In genomic region chr1:216723274-216723780, GRCh38 we compare ENCODE assay signal across 9 cellular contexts. TPM values are rescaled to one million over a fixed set of nuclear protein-coding genes. Genes with fewer than 3 reads are reported as not detected.
DNase-seq lines count a peak whose midpoint lies in the region; ATAC-seq and TF ChIP-seq lines count a peak whose summit lies in the region.
"Had no signal": no experiment of that assay in that cellular context is flagged by ENCODE, and none has a peak within 500 bp of the region (broad histone marks: within the 10 kb centered on the region; RNA-seq: fewer than 3 reads in every experiment).

Gene ESRRG, minus strand, starts transcription at chr1:216723429. Its CDS starts 130 bp downstream, at chr1:216723299.

- H3K4me3 Mint-ChIP-seq in WTC11: peak within 1 kb of the TSS; percentile 86
- no peak within 1 kb of the TSS for H3K4me3 Mint-ChIP-seq in effector memory CD8-positive, alpha-beta T cell
- H3K4me3 Mint-ChIP-seq: activated B cell treated with CpG ODN at 0.5 μM for 24 hours had no signal

- ATAC-seq in WTC11 (peak; percentile 100), HG02840 (IDR thresholded peaks at IDR 0.05; ENCODE audit: low FRiP score, unreplicated experiment) (no peak)
- ATAC-seq in effector memory CD8-positive, alpha-beta T cell (replicated peaks): no peak

- H3K36me3 Mint-ChIP-seq in WTC11: no peaks in the 10 kb centered on the region
- no peaks in the 10 kb centered on the region for H3K36me3 Mint-ChIP-seq in effector memory CD8-positive, alpha-beta T cell (ENCODE audit: insufficient read depth)

- TF ChIP-seq CTCF in AG09309 (IDR thresholded peaks at IDR 0.05; ENCODE audit: control insufficient read depth, insufficient read depth, low read depth, low read length, missing control alignments): no peak
- no peak for TF ChIP-seq CTCF in WTC11 (IDR thresholded peaks at IDR 0.05)

- H3K4me1 Mint-ChIP-seq in WTC11: peaks cover 8% of the 10 kb centered on the region
- H3K4me1 Mint-ChIP-seq in effector memory CD8-positive, alpha-beta T cell (ENCODE audit: low read depth in 2 of 2): no peaks in the 10 kb centered on the region
- H3K4me1 Mint-ChIP-seq: activated B cell treated with CpG ODN at 0.5 μM for 24 hours had no signal

- H3K9me3 ChIP-seq in iPS-18c (ENCODE audit: control insufficient read depth, insufficient read depth, low read length): no peaks in the 10 kb centered on the region

- H3K27ac Mint-ChIP-seq in WTC11: peak within 1 kb of the TSS; percentile 76; the same call in 1 of the 2 replicates
- H3K27ac Mint-ChIP-seq in effector memory CD8-positive, alpha-beta T cell: no peak within 1 kb of the TSS
- H3K27ac Mint-ChIP-seq: activated B cell treated with CpG ODN at 0.5 μM for 24 hours had no signal

- H3K9me3 Mint-ChIP-seq in WTC11: no peaks in the 10 kb centered on the region
- H3K9me3 Mint-ChIP-seq in effector memory CD8-positive, alpha-beta T cell: peaks cover 0 to 6% of the 10 kb centered on the region in 2 donors
- H3K9me3 Mint-ChIP-seq: activated B cell treated with CpG ODN at 0.5 μM for 24 hours had no signal

- peaks cover 3% of the 10 kb centered on the region; the same call in 1 of the 2 replicates for H3K27me3 Mint-ChIP-seq in WTC11 (ENCODE audit: low read depth)
- H3K27me3 Mint-ChIP-seq in effector memory CD8-positive, alpha-beta T cell: peaks cover 0 to 9% of the 10 kb centered on the region in 2 donors

- CTCF ChIA-PET in WTC11 (lab: Charles Lee): interaction anchor here (0.7 to 1.3 kb wide), 5 partner anchors 24 to 937 kb away, joined by 3 to 6 read pairs (median 3); no protein-coding TSS in a partner anchor

- POLR2A ChIA-PET in WTC11 (lab: Charles Lee): interaction anchor here (1.2 kb wide), 1 partner anchor 14 kb away, joined by 5 read pairs; no protein-coding TSS in a partner anchor

- H3K4me3 ChIP-seq in AG09309 (ENCODE audit: control insufficient read depth, low read depth, low read length) (peak within 1 kb of the TSS; percentile 5; the same call in 1 of the 2 replicates), iPS-18c (ENCODE audit: insufficient read depth, low read depth, low read length) (peak within 1 kb of the TSS; percentile 70), skeletal muscle cell (ENCODE audit: low read depth, low read length) (peak within 1 kb of the TSS; percentile 52)

- DNase-seq in AG09309 (ENCODE audit: low read depth) (no peak), NCI-H1092 treated with DMSO at 0.1 percent for 48 hours (lab: John Stamatoyannopoulos, UW) (peak; percentile 96), WTC11 (ENCODE audit: low spot score) (peak; percentile 79), skeletal muscle cell (ENCODE audit: low read depth) (no peak)
- DNase-seq in effector memory CD8-positive, alpha-beta T cell: no peak
- DNase-seq in activated T-cell treated with anti-CD3 and anti-CD28 coated beads, Interleukin-2, amount 50 U/mL, for 1 hour: no peak
- DNase-seq: activated B cell treated with CpG ODN at 0.5 μM for 24 hours had no signal

TF ChIP-seq in WTC11, 78 proteins besides CTCF, POLR2A, EP300 and RAD21:
- TF ChIP-seq ATF6 (CRISPR knock-in tag; IDR thresholded peaks at IDR 0.05) (no peak), NFATC4 (CRISPR knock-in tag; IDR thresholded peaks at IDR 0.05) (no peak), CREB1 (CRISPR knock-in tag; IDR thresholded peaks at IDR 0.05) (no peak), TCF7 (CRISPR knock-in tag; IDR thresholded peaks at IDR 0.05; ENCODE audit: low read depth) (no peak), NFYB (CRISPR knock-in tag; conservative IDR thresholded peaks at IDR 0.05; ENCODE audit: low read depth) (peak; percentile 40; the same call in 1 of the 2 replicates), TEAD1 (CRISPR knock-in tag; IDR thresholded peaks at IDR 0.05) (0 out of 2 replicates have a peak, but pooled peaks have one; percentile 43), SMAD3 (CRISPR knock-in tag; IDR thresholded peaks at IDR 0.05; ENCODE audit: borderline replicate concordance) (no peak)
TF ChIP-seq in WTC11: peak in this region for 2.

RNA-seq across cellular contexts. Expression of gene ESRRG, which starts in this region (rescaled TPM):
- total RNA-seq in WTC11 (2021): 1.8 to 2.3 TPM (median 2.2 TPM) in 3 replicates
- total RNA-seq: activated B cell treated with CpG ODN at 0.5 μM for 24 hours had no signal

Comparison
In these comparisons a context has a peak if more than half of its experiments do, and no peak if none do; other contexts are left out.
1. DNase-seq: peak in NCI-H1092 treated with DMSO at 0.1 percent for 48 hours (single experiment) and WTC11 (single experiment); none in AG09309 (single experiment), skeletal muscle cell (single experiment), effector memory CD8-positive, alpha-beta T cell (0 of 3) and activated T-cell treated with anti-CD3 and anti-CD28 coated beads, Interleukin-2, amount 50 U/mL, for 1 hour (single experiment).
2. H3K4me3 ChIP-seq: peak in every context shown above with its lines; median percentile 70 in iPS-18c; 52 in skeletal muscle cell; 5 in AG09309.